In the genomic region with DNA sequence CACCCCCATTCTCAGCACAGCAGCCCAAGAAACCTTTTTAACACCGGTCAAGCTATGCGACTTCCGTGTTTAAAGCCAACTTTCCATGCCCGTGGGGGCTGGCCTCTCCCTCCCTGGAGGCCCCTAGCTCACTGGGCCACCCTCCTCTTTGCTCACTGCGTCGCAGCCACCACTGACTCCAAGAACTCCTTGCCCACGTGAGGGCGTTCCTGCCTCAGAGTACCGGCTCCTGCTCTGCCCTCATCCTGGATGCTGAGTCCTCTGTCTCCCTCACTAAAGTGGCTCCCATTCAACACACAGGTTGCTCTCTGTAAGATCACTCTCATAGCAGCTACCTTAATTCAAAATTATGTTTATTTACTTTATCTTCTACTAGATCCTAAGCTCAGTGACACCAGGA, we compare ENCODE assay signal across 16 cellular contexts. TPM values are rescaled to one million over a fixed set of nuclear protein-coding genes. Genes with fewer than 3 reads are reported as not detected.
DNase-seq lines count a peak whose midpoint lies in the region; ATAC-seq and TF ChIP-seq lines count a peak whose summit lies in the region.
"Had no signal": no experiment of that assay in that cellular context is flagged by ENCODE, and none has a peak within 500 bp of the region (broad histone marks: within the 10 kb centered on the region; RNA-seq: fewer than 3 reads in every experiment).

No MANE protein-coding gene starts in this region.

- H4K20me1 ChIP-seq in GM23338 (replicated peaks; ENCODE audit: insufficient read depth) = no peaks in the 10 kb centered on the region

- H3K27me3 Mint-ChIP-seq in GM23338 (ENCODE audit: insufficient read depth, low read depth, poor library complexity) (peaks cover 28% of the 10 kb centered on the region), progenitor cell of endocrine pancreas (no peaks in the 10 kb centered on the region)
- H3K27me3 Mint-ChIP-seq in activated T-helper 17 cell treated with anti-CD3 and anti-CD28 coated beads, Interleukin-2, amount 50 U/mL, for 72 hours = no peaks in the 10 kb centered on the region
- no peaks in the 10 kb centered on the region for H3K27me3 Mint-ChIP-seq in CD8-positive, alpha-beta T cell (ENCODE audit: low read depth)
- H3K27me3 Mint-ChIP-seq: activated naive CD8-positive, alpha-beta T cell treated with anti-CD3 and anti-CD28 coated beads, Interleukin-2, amount 50 U/mL, for 24 hours; B cell had no signal

- peaks cover 6% of the 10 kb centered on the region for H3K79me2 ChIP-seq in GM23338 (replicated peaks; ENCODE audit: insufficient read depth)

- H3K9me3 ChIP-seq in BE2C = no peaks in the 10 kb centered on the region
- H3K9me3 ChIP-seq in CD8-positive, alpha-beta T cell (ENCODE audit: low read length) = no peaks in the 10 kb centered on the region
- H3K9me3 ChIP-seq: prostate gland had no signal

- POLR2A ChIA-PET in CD8-positive, alpha-beta T cell (lab: Charles Lee) = no interaction called here

- H3K4me3 Mint-ChIP-seq in GM23338 (no peak overlapping the region; the same call in 2 of the 3 replicates), progenitor cell of endocrine pancreas (ENCODE audit: low read depth) (peak overlapping the region; percentile 12)
- no peak overlapping the region for H3K4me3 Mint-ChIP-seq in activated T-helper 17 cell treated with anti-CD3 and anti-CD28 coated beads, Interleukin-2, amount 50 U/mL, for 72 hours
- H3K4me3 Mint-ChIP-seq in CD8-positive, alpha-beta T cell = no peak overlapping the region
- H3K4me3 Mint-ChIP-seq: activated naive CD8-positive, alpha-beta T cell treated with anti-CD3 and anti-CD28 coated beads, Interleukin-2, amount 50 U/mL, for 24 hours; B cell had no signal

- no peaks in the 10 kb centered on the region for H3K9me3 Mint-ChIP-seq in GM23338
- H3K9me3 Mint-ChIP-seq in activated T-helper 17 cell treated with anti-CD3 and anti-CD28 coated beads, Interleukin-2, amount 50 U/mL, for 72 hours = no peaks in the 10 kb centered on the region
- H3K9me3 Mint-ChIP-seq in progenitor cell of endocrine pancreas (ENCODE audit: low read depth) = no peaks in the 10 kb centered on the region
- H3K9me3 Mint-ChIP-seq in CD8-positive, alpha-beta T cell = no peaks in the 10 kb centered on the region
- H3K9me3 Mint-ChIP-seq: activated naive CD8-positive, alpha-beta T cell treated with anti-CD3 and anti-CD28 coated beads, Interleukin-2, amount 50 U/mL, for 24 hours had no signal

- H3K27ac ChIP-seq in GM23338 (ENCODE audit: low read depth) = 0 out of 2 replicates have a peak overlapping the region, but pooled peaks have one; percentile 73
- H3K27ac ChIP-seq in CD8-positive, alpha-beta T cell (ENCODE audit: low read depth, low read length) = no peak overlapping the region
- H3K27ac ChIP-seq: prostate gland had no signal

- TF ChIP-seq CTCF in GM23338 (conservative IDR thresholded peaks at IDR 0.05; ENCODE audit: low read depth in 2 of 2) = peak; percentile 48 to 95
- peak; percentile 38 for TF ChIP-seq CTCF in progenitor cell of endocrine pancreas (IDR thresholded peaks at IDR 0.05; ENCODE audit: unreplicated experiment)
- TF ChIP-seq CTCF in BE2C (IDR thresholded peaks at IDR 0.05; ENCODE audit: low read depth, low read length) = no peak
- TF ChIP-seq CTCF in CD8-positive, alpha-beta T cell (IDR thresholded peaks at IDR 0.05) = no peak

- CTCF ChIA-PET in CD8-positive, alpha-beta T cell (lab: Charles Lee) = interaction anchor here (1.2 kb wide), 1 partner anchor 38 kb away, joined by 3 read pairs; no protein-coding TSS in a partner anchor

- intact Hi-C loops in CD8-positive, alpha-beta T cell (cut with DNase I, micrococcal nuclease) = no loop called here

- H3F3A ChIP-seq in GM23338 (replicated peaks; ENCODE audit: low read depth) = peaks cover 8% of the 10 kb centered on the region; the same call in 1 of the 2 replicates

- DNase-seq in GM23338 (ENCODE audit: low spot score) (peak; percentile 70), iPS-NIHi7 (ENCODE audit: extremely low spot score) (peak; percentile 75), progenitor cell of endocrine pancreas (ENCODE audit: low spot score, unreplicated experiment) (no peak), KG1 (lab: John Stamatoyannopoulos, UW) (no peak), BE2C (no peak)
- no peak for DNase-seq in CD8-positive, alpha-beta T cell
- DNase-seq: activated CD4-positive, CD25-positive, alpha-beta regulatory T cell; activated naive CD8-positive, alpha-beta T cell treated with anti-CD3 and anti-CD28 coated beads, Interleukin-2, amount 50 U/mL, for 24 hours; mesenchymal stem cell; NCI-H1105; NCI-H345; trophoblast cell had no signal

- peak overlapping the region; percentile 22 for H3K4me2 ChIP-seq in GM23338

- H2AFZ ChIP-seq in GM23338 = 0 out of 2 replicates have a peak overlapping the region, but pooled peaks have one; percentile 39

- no peaks in the 10 kb centered on the region; the same call in 1 of the 2 replicates for H3K36me3 ChIP-seq in GM23338 (ENCODE audit: insufficient read depth)
- peaks cover 3% of the 10 kb centered on the region; the same call in 1 of the 2 replicates for H3K36me3 ChIP-seq in BE2C
- H3K36me3 ChIP-seq in CD8-positive, alpha-beta T cell (ENCODE audit: insufficient read depth, low read length) = peaks cover 11% of the 10 kb centered on the region
- H3K36me3 ChIP-seq: prostate gland had no signal

- peaks cover 62% of the 10 kb centered on the region for H3K4me1 Mint-ChIP-seq in GM23338
- H3K4me1 Mint-ChIP-seq in activated T-helper 17 cell treated with anti-CD3 and anti-CD28 coated beads, Interleukin-2, amount 50 U/mL, for 72 hours = peaks cover 11% of the 10 kb centered on the region
- peaks cover 12% of the 10 kb centered on the region for H3K4me1 Mint-ChIP-seq in progenitor cell of endocrine pancreas (ENCODE audit: low read depth)
- peaks cover 8% of the 10 kb centered on the region for H3K4me1 Mint-ChIP-seq in CD8-positive, alpha-beta T cell (ENCODE audit: low read depth)
- H3K4me1 Mint-ChIP-seq: B cell had no signal

- no peak overlapping the region for H3K4me3 ChIP-seq in GM23338
- H3K4me3 ChIP-seq in BE2C (ENCODE audit: low read depth, low read length) = no peak overlapping the region
- no peak overlapping the region for H3K4me3 ChIP-seq in CD8-positive, alpha-beta T cell (ENCODE audit: low read depth, low read length)
- H3K4me3 ChIP-seq: prostate gland had no signal

- H3K4me1 ChIP-seq in GM23338 (ENCODE audit: insufficient read depth) = peaks cover 39% of the 10 kb centered on the region
- H3K4me1 ChIP-seq in BE2C = no peaks in the 10 kb centered on the region; the same call in 1 of the 2 replicates
- no peaks in the 10 kb centered on the region for H3K4me1 ChIP-seq in CD8-positive, alpha-beta T cell (ENCODE audit: insufficient read depth, low read length)

- no peaks in the 10 kb centered on the region for H3K9me2 ChIP-seq in GM23338 (ENCODE audit: insufficient read depth)

- peaks cover 22% of the 10 kb centered on the region; the same call in 2 of the 3 replicates for H3K36me3 Mint-ChIP-seq in GM23338 (ENCODE audit: low read depth)
- H3K36me3 Mint-ChIP-seq in activated T-helper 17 cell treated with anti-CD3 and anti-CD28 coated beads, Interleukin-2, amount 50 U/mL, for 72 hours (ENCODE audit: low read depth) = peaks cover 57% of the 10 kb centered on the region
- H3K36me3 Mint-ChIP-seq in progenitor cell of endocrine pancreas (ENCODE audit: insufficient read depth) = peaks cover 4% of the 10 kb centered on the region
- H3K36me3 Mint-ChIP-seq in CD8-positive, alpha-beta T cell = peaks cover 53% of the 10 kb centered on the region

- ATAC-seq in GM23338 (peak; percentile 91), GM21423 (IDR thresholded peaks at IDR 0.05; ENCODE audit: unreplicated experiment) (no peak)
- no peak for ATAC-seq in activated T-helper 17 cell treated with anti-CD3 and anti-CD28 coated beads, Interleukin-2, amount 50 U/mL, for 72 hours (replicated peaks)
- ATAC-seq in CD8-positive, alpha-beta T cell = no peak
- ATAC-seq: activated naive CD8-positive, alpha-beta T cell treated with anti-CD3 and anti-CD28 coated beads, Interleukin-2, amount 50 U/mL, for 24 hours had no signal

- H3K27me3 ChIP-seq in GM23338 (ENCODE audit: insufficient read depth) (no peaks in the 10 kb centered on the region), BE2C (no peaks in the 10 kb centered on the region)
- no peaks in the 10 kb centered on the region for H3K27me3 ChIP-seq in CD8-positive, alpha-beta T cell (ENCODE audit: insufficient read depth, low read length)

- no peak overlapping the region for H3K27ac Mint-ChIP-seq in GM23338
- H3K27ac Mint-ChIP-seq in activated T-helper 17 cell treated with anti-CD3 and anti-CD28 coated beads, Interleukin-2, amount 50 U/mL, for 72 hours = peak overlapping the region; percentile 34
- peak overlapping the region; percentile 79 for H3K27ac Mint-ChIP-seq in progenitor cell of endocrine pancreas
- H3K27ac Mint-ChIP-seq in CD8-positive, alpha-beta T cell = no peak overlapping the region
- H3K27ac Mint-ChIP-seq: B cell had no signal

RNA-seq across cellular contexts. Expression of gene BDH1, which starts 8.2 kb away (rescaled TPM):
- 11.2 and 18.1 TPM in 2 replicates for total RNA-seq in GM23338 (2014; rRNA removed; shearing (Covaris generic))
- 17.1 and 19.3 TPM in 2 replicates for polyA plus RNA-seq in GM23338 (2016; fragmentation: Nextera tagmentation; extraction: Ambion mirVana)
- total RNA-seq in activated T-helper 17 cell treated with anti-CD3 and anti-CD28 coated beads, Interleukin-2, amount 50 U/mL, for 72 hours = 10 to 100 TPM; 82.3 to 89.2 TPM
- 41.9 and 42.8 TPM in 2 replicates for total RNA-seq in progenitor cell of endocrine pancreas
- 19.5 TPM for polyA plus RNA-seq in BE2C (2012; ENCODE audit: insufficient read depth, insufficient read length, low read depth)
- total RNA-seq in CD8-positive, alpha-beta T cell = 10 to 100 TPM; 13.6 to 14.0 TPM

Comparison
In these comparisons a context has a peak if more than half of its experiments do, and no peak if none do; other contexts are left out.
1. DNase-seq: peak in GM23338 (single experiment) and iPS-NIHi7 (single experiment); none in progenitor cell of endocrine pancreas (single experiment), KG1 (single experiment), BE2C (single experiment) and CD8-positive, alpha-beta T cell (0 of 7).
2. H3K27ac Mint-ChIP-seq: peak in activated T-helper 17 cell treated with anti-CD3 and anti-CD28 coated beads, Interleukin-2, amount 50 U/mL, for 72 hours (single experiment) and progenitor cell of endocrine pancreas (single experiment); none in GM23338 (single experiment) and CD8-positive, alpha-beta T cell (single experiment).
3. CTCF ChIP-seq: peak in GM23338 (2 of 2) and progenitor cell of endocrine pancreas (single experiment); none in BE2C (single experiment) and CD8-positive, alpha-beta T cell (single experiment).